ENCODE assay signal across 34 cellular contexts in genomic region chr10:21962362-21962761, GRCh38.
"Had no signal": no experiment of that assay in that cellular context is flagged by ENCODE, and none has a peak within 500 bp of the region (broad histone marks: within the 10 kb centered on the region; RNA-seq: fewer than 3 reads in every experiment).

No MANE protein-coding gene starts in this region.

- DNase-seq: activated CD4-positive, alpha-beta memory T cell treated with anti-CD3 and anti-CD28 coated beads for 36 hours; activated CD4-positive, alpha-beta T cell treated with anti-CD3 and anti-CD28 coated beads for 4 hours; activated CD4-positive, alpha-beta T cell treated with anti-CD3 and anti-CD28 coated beads, Interleukin-2, amount 10 ng/mL, durations not matched to agents 24 days and 14 days; activated CD4-positive, alpha-beta T cell treated with anti-CD3 and anti-CD28 coated beads, Interleukin-2, amount 50 U/mL, for 1 hour; activated CD4-positive, alpha-beta T cell treated with anti-CD3 and anti-CD28 coated beads, Interleukin-2, amount 50 U/mL, for 4 hours; activated CD4-positive, CD25-positive, alpha-beta regulatory T cell treated with anti-CD3 and anti-CD28 coated beads, Interleukin-2, amount 50 U/mL, for 72 hours; activated CD8-positive, alpha-beta memory T cell treated with anti-CD3 and anti-CD28 coated beads, Interleukin-2, amount 50 U/mL, for 4 hours; activated CD8-positive, alpha-beta T cell treated with anti-CD3 and anti-CD28 coated beads for 36 hours; activated effector memory CD4-positive, alpha-beta T cell treated with anti-CD3 and anti-CD28 coated beads, Interleukin-2, amount 50 U/mL, for 16 hours; activated gamma-delta T cell treated with Interleukin-2 at 50 U/mL for 16 hours; activated naive CD4-positive, alpha-beta T cell; activated naive CD4-positive, alpha-beta T cell treated with anti-CD3 and anti-CD28 coated beads for 36 hours; activated naive CD4-positive, alpha-beta T cell treated with anti-CD3 and anti-CD28 coated beads, Interleukin-2, amount 50 U/mL, for 16 hours; activated naive CD8-positive, alpha-beta T cell treated with anti-CD3 and anti-CD28 coated beads for 36 hours; activated T-cell treated with anti-CD3 and anti-CD28 coated beads for 4 hours; activated T-cell treated with anti-CD3 and anti-CD28 coated beads, Interleukin-2, amount 50 U/mL, for 1 hour; activated T-cell treated with anti-CD3 and anti-CD28 coated beads, Interleukin-2, amount 50 U/mL, for 4 hours; activated T-cell treated with anti-CD3 and anti-CD28 coated beads, Interleukin-2, amount 50 U/mL, for 72 hours; adrenal gland; amniotic stem cell; aorta; body of pancreas; brain microvascular endothelial cell; central memory CD4-positive, alpha-beta T cell; T-cell; T-helper 2 cell; T-helper 9 cell; WERI-Rb-1 had no signal

- H3K4me1 ChIP-seq: adrenal gland, body of pancreas, breast epithelium had no signal

- H3K36me3 ChIP-seq: adrenal gland, brain microvascular endothelial cell, breast epithelium, WERI-Rb-1 had no signal

- H3K27me3 ChIP-seq: adrenal gland, body of pancreas, brain microvascular endothelial cell, breast epithelium had no signal

- H3K27ac ChIP-seq: adrenal gland, body of pancreas, brain microvascular endothelial cell, breast epithelium, WERI-Rb-1 had no signal

- H3K9me3 ChIP-seq: adrenal gland, body of pancreas had no signal

- H3K4me3 Mint-ChIP-seq: activated CD4-positive, alpha-beta memory T cell treated with anti-CD3 and anti-CD28 coated beads for 36 hours; activated CD4-positive, alpha-beta T cell treated with anti-CD3 and anti-CD28 coated beads, Interleukin-2, amount 10 ng/mL, durations not matched to agents 24 days and 14 days; activated CD8-positive, alpha-beta T cell treated with anti-CD3 and anti-CD28 coated beads for 36 hours; activated naive CD4-positive, alpha-beta T cell treated with anti-CD3 and anti-CD28 coated beads for 36 hours; activated naive CD8-positive, alpha-beta T cell treated with anti-CD3 and anti-CD28 coated beads for 36 hours; activated T-cell treated with anti-CD3 and anti-CD28 coated beads, Interleukin-2, amount 50 U/mL, for 4 hours; activated T-cell treated with anti-CD3 and anti-CD28 coated beads, Interleukin-2, amount 50 U/mL, for 72 hours; activated T-helper 1 cell treated with anti-CD3 and anti-CD28 coated beads, Interleukin-12 subunit alpha, Interleukin-12 subunit beta, Interleukin-2, Interleukin-4 antibody, amounts not matched to agents 30 ng/mL and 10 ng/mL and 1 ng/mL, durations not matched to agents 14 hours and 24 hours and 36 hours; activated T-helper 17 cell treated with anti-CD3 and anti-CD28 coated beads, Interleukin-2, amount 50 U/mL, for 72 hours; T-cell; T-helper 2 cell treated with Interferon-gamma antibody and Interleukin-4, amounts not matched to agents 5 μg/mL and 100 μg/mL, for 36 hours; WTC11 had no signal

- H3K27ac Mint-ChIP-seq: activated CD4-positive, alpha-beta memory T cell treated with anti-CD3 and anti-CD28 coated beads for 36 hours; activated CD4-positive, alpha-beta T cell treated with anti-CD3 and anti-CD28 coated beads, Interleukin-2, amount 10 ng/mL, durations not matched to agents 24 days and 14 days; activated CD8-positive, alpha-beta T cell treated with anti-CD3 and anti-CD28 coated beads for 36 hours; activated naive CD4-positive, alpha-beta T cell treated with anti-CD3 and anti-CD28 coated beads for 36 hours; activated naive CD4-positive, alpha-beta T cell treated with anti-CD3 and anti-CD28 coated beads, Interleukin-2, amount 50 U/mL, for 72 hours; activated naive CD8-positive, alpha-beta T cell treated with anti-CD3 and anti-CD28 coated beads for 36 hours; activated T-helper 1 cell treated with anti-CD3 and anti-CD28 coated beads, Interleukin-12 subunit alpha, Interleukin-12 subunit beta, Interleukin-2, Interleukin-4 antibody, amounts not matched to agents 30 ng/mL and 10 ng/mL and 1 ng/mL, durations not matched to agents 14 hours and 24 hours and 36 hours; activated T-helper 17 cell treated with anti-CD3 and anti-CD28 coated beads, Interleukin-2, amount 50 U/mL, for 72 hours; T-cell; T-helper 2 cell treated with Interferon-gamma antibody and Interleukin-4, amounts not matched to agents 5 μg/mL and 100 μg/mL, for 36 hours; WTC11 had no signal

- ATAC-seq: activated naive CD4-positive, alpha-beta T cell treated with anti-CD3 and anti-CD28 coated beads, Interleukin-2, amount 50 U/mL, for 72 hours; activated T-cell treated with anti-CD3 and anti-CD28 coated beads, Interleukin-2, amount 50 U/mL, for 4 hours; activated T-cell treated with anti-CD3 and anti-CD28 coated beads, Interleukin-2, amount 50 U/mL, for 72 hours; activated T-helper 17 cell treated with anti-CD3 and anti-CD28 coated beads, Interleukin-2, amount 50 U/mL, for 72 hours; body of pancreas; T-cell; WTC11 had no signal

- H3K4me3 ChIP-seq: adrenal gland, body of pancreas, breast epithelium had no signal
